Comparison of ENCODE assay signal across 8 cellular contexts in genomic region chr12:116274552-116275375, GRCh38. TPM values are rescaled to one million over a fixed set of nuclear protein-coding genes. Genes with fewer than 3 reads are reported as not detected.
A peak's percentile ranks its signal among the peaks of the same experiment; 100 is the strongest.
DNase-seq lines count a peak whose midpoint lies in the region; TF ChIP-seq lines count a peak whose summit lies in the region.

No MANE protein-coding gene starts in this region.

- peak overlapping the region; percentile 96 for H3K4me3 Mint-ChIP-seq in activated naive CD4-positive, alpha-beta T cell treated with anti-CD3 and anti-CD28 coated beads, Interleukin-2, amount 50 U/mL, for 24 hours
- peak overlapping the region; percentile 37 for H3K4me3 Mint-ChIP-seq in activated T-helper 1 cell treated with anti-CD3 and anti-CD28 coated beads, Interleukin-12 subunit alpha, Interleukin-12 subunit beta, Interleukin-2, Interleukin-4 antibody, amounts not matched to agents 30 ng/mL and 10 ng/mL and 1 ng/mL, durations not matched to agents 14 hours and 24 hours and 36 hours

- H3K4me3 ChIP-seq in hepatocyte (peak overlapping the region; percentile 93), tibial artery (peak overlapping the region; percentile 58 to 70), Karpas-422 (ENCODE audit: low read length) (no peak overlapping the region)

- peaks cover 51% of the 10 kb centered on the region for H3K4me1 Mint-ChIP-seq in activated naive CD4-positive, alpha-beta T cell treated with anti-CD3 and anti-CD28 coated beads, Interleukin-2, amount 50 U/mL, for 24 hours
- H3K4me1 Mint-ChIP-seq in activated T-helper 1 cell treated with anti-CD3 and anti-CD28 coated beads, Interleukin-12 subunit alpha, Interleukin-12 subunit beta, Interleukin-2, Interleukin-4 antibody, amounts not matched to agents 30 ng/mL and 10 ng/mL and 1 ng/mL, durations not matched to agents 14 hours and 24 hours and 36 hours (ENCODE audit: low read depth), result peaks cover 44% of the 10 kb centered on the region

- peaks cover 71% of the 10 kb centered on the region for H3K79me2 ChIP-seq in hepatocyte
- peaks cover 4% of the 10 kb centered on the region; the same call in 1 of the 2 replicates for H3K79me2 ChIP-seq in Karpas-422 (ENCODE audit: low read length)

- intact Hi-C loops in activated T-helper 1 cell treated with anti-CD3 and anti-CD28 coated beads, Interleukin-12 subunit alpha, Interleukin-12 subunit beta, Interleukin-2, Interleukin-4 antibody, amounts not matched to agents 30 ng/mL and 10 ng/mL and 1 ng/mL, durations not matched to agents 14 hours and 24 hours and 36 hours (cut with micrococcal nuclease), result loop anchor here (5.0 kb wide), 4 partner anchors 263 to 463 kb away; partner anchors contain the start of genes RNFT2 and SPRING1
- intact Hi-C loops in tibial artery (cut with DNase I; ENCODE audit: low total_unique reads), result loop anchor here (5.0 kb wide), 1 partner anchor 148 kb away; no protein-coding TSS in a partner anchor

- H2AFZ ChIP-seq in hepatocyte (no peak overlapping the region), Karpas-422 (ENCODE audit: low read length) (no peak overlapping the region)

- no peaks in the 10 kb centered on the region for H3K9me3 Mint-ChIP-seq in activated naive CD4-positive, alpha-beta T cell treated with anti-CD3 and anti-CD28 coated beads, Interleukin-2, amount 50 U/mL, for 24 hours
- no peaks in the 10 kb centered on the region for H3K9me3 Mint-ChIP-seq in activated T-helper 1 cell treated with anti-CD3 and anti-CD28 coated beads, Interleukin-12 subunit alpha, Interleukin-12 subunit beta, Interleukin-2, Interleukin-4 antibody, amounts not matched to agents 30 ng/mL and 10 ng/mL and 1 ng/mL, durations not matched to agents 14 hours and 24 hours and 36 hours

- H3K9me3 ChIP-seq in hepatocyte (ENCODE audit: low read depth) (no peaks in the 10 kb centered on the region), tibial artery (no peaks in the 10 kb centered on the region), Karpas-422 (ENCODE audit: low read length) (no peaks in the 10 kb centered on the region)

- no peak overlapping the region for H3K9ac ChIP-seq in Karpas-422 (ENCODE audit: low read length)

- H3K9me2 ChIP-seq in hepatocyte (replicated peaks; ENCODE audit: insufficient read depth) (no peaks in the 10 kb centered on the region), Karpas-422 (replicated peaks; ENCODE audit: insufficient read depth, low read length) (no peaks in the 10 kb centered on the region)

- H3K36me3 Mint-ChIP-seq in activated naive CD4-positive, alpha-beta T cell treated with anti-CD3 and anti-CD28 coated beads, Interleukin-2, amount 50 U/mL, for 24 hours, result no peaks in the 10 kb centered on the region
- no peaks in the 10 kb centered on the region for H3K36me3 Mint-ChIP-seq in activated T-helper 1 cell treated with anti-CD3 and anti-CD28 coated beads, Interleukin-12 subunit alpha, Interleukin-12 subunit beta, Interleukin-2, Interleukin-4 antibody, amounts not matched to agents 30 ng/mL and 10 ng/mL and 1 ng/mL, durations not matched to agents 14 hours and 24 hours and 36 hours (ENCODE audit: low read depth)

- peaks cover 14% of the 10 kb centered on the region for H3K4me1 ChIP-seq in hepatocyte (ENCODE audit: insufficient read depth)
- peaks cover 0 to 60% (median 25%) of the 10 kb centered on the region in 4 donors for H3K4me1 ChIP-seq in tibial artery
- peaks cover 15% of the 10 kb centered on the region for H3K4me1 ChIP-seq in Karpas-422 (ENCODE audit: low read length)

- no peak overlapping the region for H3K27ac ChIP-seq in hepatocyte
- peak overlapping the region in 1 of 2 donors; percentile 20 for H3K27ac ChIP-seq in tibial artery
- no peak overlapping the region for H3K27ac ChIP-seq in Karpas-422 (ENCODE audit: low read length)

- peaks cover 66% of the 10 kb centered on the region for H4K20me1 ChIP-seq in hepatocyte (ENCODE audit: insufficient read depth, poor library complexity, severe bottlenecking)
- peaks cover 49% of the 10 kb centered on the region for H4K20me1 ChIP-seq in Karpas-422 (ENCODE audit: insufficient read depth, low read depth, low read length)

- WGBS in hepatocyte (ENCODE audit: low lambda C conversion rate, missing lambda C conversion rate), result 27% methylated on average over 5 of the region's 5 CpGs

- TF ChIP-seq CTCF in hepatocyte (IDR thresholded peaks at IDR 0.05; ENCODE audit: poor library complexity), result no peak
- TF ChIP-seq CTCF in tibial artery (IDR thresholded peaks at IDR 0.05), result no peak

- H3K36me3 ChIP-seq in hepatocyte (replicated peaks; ENCODE audit: insufficient read depth, low read depth) (no peaks in the 10 kb centered on the region), tibial artery (no peaks in the 10 kb centered on the region), Karpas-422 (ENCODE audit: insufficient read depth, low read length) (no peaks in the 10 kb centered on the region)

- no peak overlapping the region for H3K27ac Mint-ChIP-seq in activated naive CD4-positive, alpha-beta T cell treated with anti-CD3 and anti-CD28 coated beads, Interleukin-2, amount 50 U/mL, for 24 hours
- H3K27ac Mint-ChIP-seq in activated T-helper 1 cell treated with anti-CD3 and anti-CD28 coated beads, Interleukin-12 subunit alpha, Interleukin-12 subunit beta, Interleukin-2, Interleukin-4 antibody, amounts not matched to agents 30 ng/mL and 10 ng/mL and 1 ng/mL, durations not matched to agents 14 hours and 24 hours and 36 hours, result no peak overlapping the region

- H3K27me3 ChIP-seq in hepatocyte (no peaks in the 10 kb centered on the region), tibial artery (no peaks in the 10 kb centered on the region), Karpas-422 (ENCODE audit: low read length) (no peaks in the 10 kb centered on the region)

- H3K27me3 Mint-ChIP-seq in activated naive CD4-positive, alpha-beta T cell treated with anti-CD3 and anti-CD28 coated beads, Interleukin-2, amount 50 U/mL, for 24 hours, result no peaks in the 10 kb centered on the region
- peaks cover 10% of the 10 kb centered on the region for H3K27me3 Mint-ChIP-seq in activated T-helper 1 cell treated with anti-CD3 and anti-CD28 coated beads, Interleukin-12 subunit alpha, Interleukin-12 subunit beta, Interleukin-2, Interleukin-4 antibody, amounts not matched to agents 30 ng/mL and 10 ng/mL and 1 ng/mL, durations not matched to agents 14 hours and 24 hours and 36 hours (ENCODE audit: insufficient read depth)

- H3K4me2 ChIP-seq in hepatocyte, result peak overlapping the region; percentile 85
- no peak overlapping the region for H3K4me2 ChIP-seq in Karpas-422 (ENCODE audit: low read depth, low read length, poor library complexity, severe bottlenecking)

- no peak for DNase-seq in activated naive CD4-positive, alpha-beta T cell treated with anti-CD3 and anti-CD28 coated beads, Interleukin-2, amount 50 U/mL, for 16 hours
- no peak for DNase-seq in activated T-helper 1 cell treated with anti-CD3 and anti-CD28 coated beads, Interleukin-12 subunit alpha, Interleukin-12 subunit beta, Interleukin-2, Interleukin-4 antibody, amounts not matched to agents 30 ng/mL and 10 ng/mL and 1 ng/mL, durations not matched to agents 14 hours and 24 hours and 36 hours (ENCODE audit: low spot score)
- DNase-seq in hepatocyte (ENCODE audit: low spot score), result no peak
- DNase-seq in tibial artery, result no peak
- no peak for DNase-seq in pons (ENCODE audit: low spot score)
- no peak for DNase-seq in Karpas-422
- no peak for DNase-seq in NCI-H2081 treated with DMSO at 0.1 percent for 48 hours (lab: John Stamatoyannopoulos, UW)

RNA-seq across cellular contexts. Expression of gene MED13L, which starts 2.7 kb away (rescaled TPM):
- total RNA-seq in activated T-helper 1 cell treated with anti-CD3 and anti-CD28 coated beads, Interleukin-12 subunit alpha, Interleukin-12 subunit beta, Interleukin-2, Interleukin-4 antibody, amounts not matched to agents 30 ng/mL and 10 ng/mL and 1 ng/mL, durations not matched to agents 14 hours and 24 hours and 36 hours, result 65.5 and 66.1 TPM in 2 replicates
- total RNA-seq in hepatocyte, result 122 and 135 TPM in 2 replicates
- polyA plus RNA-seq in hepatocyte, result 23.7 and 23.9 TPM in 2 replicates
- total RNA-seq in Karpas-422 (2014; rRNA removed; shearing (Covaris generic); ENCODE audit: low replicate concordance), result 18.8 and 37.5 TPM in 2 replicates
